ENCODE assay signal across 8 cellular contexts in genomic region chr12:96985515-96986362, GRCh38.
DNase-seq lines count a peak whose midpoint lies in the region; ATAC-seq and TF ChIP-seq lines count a peak whose summit lies in the region.

No MANE protein-coding gene starts in this region.

- H3K4me3 ChIP-seq in retinal pigment epithelial cell (ENCODE audit: low read length), result peak overlapping the region; percentile 42

- peak; percentile 67 for TF ChIP-seq CTCF in retinal pigment epithelial cell (conservative IDR thresholded peaks at IDR 0.05; ENCODE audit: low read depth, low read length)

- DNase-seq in NCI-H82 (lab: John Stamatoyannopoulos, UW) (peak; percentile 33), NCI-H82 treated with DMSO at 0.1 percent for 48 hours (lab: John Stamatoyannopoulos, UW; ENCODE audit: unreplicated experiment) (no peak), NCI-H2171 (lab: John Stamatoyannopoulos, UW) (peak; percentile 15), activated T-helper 1 cell treated with Interleukin-2 at 50 U/mL for 16 hours (ENCODE audit: low read depth) (peak; percentile 23), Right ventricle myocardium superior (no peak), retinal pigment epithelial cell (ENCODE audit: low read depth) (no peak), amniotic stem cell (lab: John Stamatoyannopoulos, UW) (no peak)

- intact Hi-C loops in Right ventricle myocardium superior (cut with DNase I), result no loop called here

- ATAC-seq in HG02852 (IDR thresholded peaks at IDR 0.05; ENCODE audit: unreplicated experiment) (peak; percentile 87), Right ventricle myocardium superior (ENCODE audit: poor library complexity) (peak; percentile 67)

Comparison
In these comparisons a context has a peak if more than half of its experiments do, and no peak if none do; other contexts are left out.
1. DNase-seq: peak in NCI-H82 (single experiment), NCI-H2171 (single experiment) and activated T-helper 1 cell treated with Interleukin-2 at 50 U/mL for 16 hours (single experiment); none in NCI-H82 treated with DMSO at 0.1 percent for 48 hours (single experiment), Right ventricle myocardium superior (single experiment), retinal pigment epithelial cell (single experiment) and amniotic stem cell (single experiment).